8 cellular contexts compared by ENCODE assay signal in the genomic region with DNA sequence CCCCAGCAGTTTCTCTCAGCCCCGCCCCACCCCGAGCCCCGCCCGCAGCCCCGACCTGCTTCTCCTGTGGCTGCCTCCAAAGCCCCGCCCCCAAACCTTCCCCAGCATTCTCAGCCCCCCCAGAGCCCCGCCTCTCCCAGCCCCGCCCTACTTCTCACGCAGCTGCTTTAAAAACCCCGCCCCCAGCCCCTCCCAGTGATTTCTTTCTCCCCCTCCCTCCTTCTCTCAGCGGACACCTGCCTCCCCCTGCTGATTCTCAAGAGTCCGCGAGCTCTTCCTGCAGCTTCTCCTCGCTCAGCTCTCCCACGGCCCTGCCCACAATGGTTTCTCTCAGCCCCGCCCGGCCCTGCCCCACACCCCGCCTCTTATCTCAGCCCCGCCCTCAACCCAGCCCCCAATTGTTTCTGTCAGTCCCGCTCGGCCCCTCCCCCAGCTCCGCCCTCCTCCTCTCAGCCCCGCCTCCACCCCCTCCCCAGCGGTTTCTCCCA. TPM values are rescaled to one million over a fixed set of nuclear protein-coding genes. Genes with fewer than 3 reads are reported as not detected.
DNase-seq lines count a peak whose midpoint lies in the region; ATAC-seq and TF ChIP-seq lines count a peak whose summit lies in the region.

No MANE protein-coding gene starts in this region.

- H3K27me3 ChIP-seq in MG63: no peaks in the 10 kb centered on the region

- DNase-seq in COR-L47 (lab: John Stamatoyannopoulos, UW) (peak; percentile 86), MG63 (peak; percentile 85), SK-N-MC (ENCODE audit: low read depth, low spot score) (peak; percentile 10), glomerular visceral epithelial cell (ENCODE audit: extremely low spot score) (peak; percentile 92), omental fat pad (ENCODE audit: low spot score) (peak; percentile 70)
- DNase-seq in activated naive CD4-positive, alpha-beta T cell treated with anti-CD3 and anti-CD28 coated beads, Interleukin-2, amount 50 U/mL, for 16 hours: peak; percentile 87

- ATAC-seq in GM21825 (IDR thresholded peaks at IDR 0.05; ENCODE audit: unreplicated experiment): peak; percentile 30
- ATAC-seq in omental fat pad (ENCODE audit: low FRiP score): peak; percentile 62

- no peaks in the 10 kb centered on the region for H3K9me3 ChIP-seq in MG63
- no peaks in the 10 kb centered on the region for H3K9me3 ChIP-seq in SK-N-MC (ENCODE audit: low read depth, low read length)

- H3K36me3 ChIP-seq in MG63 (no peaks in the 10 kb centered on the region), SK-N-MC (ENCODE audit: insufficient read depth, low read length) (no peaks in the 10 kb centered on the region)

- TF ChIP-seq CTCF in omental fat pad (IDR thresholded peaks at IDR 0.05): no peak

- H3K4me3 ChIP-seq in MG63 (peak overlapping the region; percentile 76), SK-N-MC (peak overlapping the region; percentile 86)

- H3K9ac ChIP-seq in SK-N-MC (ENCODE audit: insufficient read length): peak overlapping the region; percentile 70

- H3K27ac ChIP-seq in SK-N-MC: peak overlapping the region; percentile 89
- H3K27ac ChIP-seq in temporal lobe (ENCODE audit: low read depth, low read length): peak overlapping the region; percentile 76

RNA-seq across cellular contexts. Expression of a gene that starts 0.6 kb away (rescaled TPM):
- total RNA-seq in MG63 (2014; rRNA removed; shearing (Covaris generic); ENCODE audit: low replicate concordance): 33.5 and 41.1 TPM in 2 replicates
- total RNA-seq in omental fat pad (10 to 100 TPM in 2 of 4 donors, 1 to 10 TPM in 2; 9.0 to 30.2 (median 10.3) TPM), temporal lobe (12.8 TPM)

RNA-seq across cellular contexts. Expression of a gene that starts 9.5 kb away (rescaled TPM):
- total RNA-seq in MG63 (2014; rRNA removed; shearing (Covaris generic); ENCODE audit: low replicate concordance): not detected in 2 replicates
- not detected for total RNA-seq in omental fat pad
- not detected for total RNA-seq in temporal lobe

RNA-seq across cellular contexts. Expression of a gene that starts 35.1 kb away (rescaled TPM):
- 3.6 and 11.6 TPM in 2 replicates for total RNA-seq in MG63 (2014; rRNA removed; shearing (Covaris generic); ENCODE audit: low replicate concordance)
- total RNA-seq in omental fat pad: 10 to 100 TPM; 39.0 to 67.5 (median 56.1) TPM
- 130 TPM for total RNA-seq in temporal lobe

RNA-seq across cellular contexts. Expression of a gene that starts 47.1 kb away (rescaled TPM):
- total RNA-seq in MG63 (2014; rRNA removed; shearing (Covaris generic); ENCODE audit: low replicate concordance): not detected in 2 replicates
- not detected for total RNA-seq in omental fat pad
- under 0.01 TPM for total RNA-seq in temporal lobe

RNA-seq across cellular contexts. Expression of a gene that starts 54.9 kb away (rescaled TPM):
- not detected in 2 replicates for total RNA-seq in MG63 (2014; rRNA removed; shearing (Covaris generic); ENCODE audit: low replicate concordance)
- total RNA-seq in omental fat pad (under 1 TPM in 1 of 4 donors, not detected in 3; 0.63 TPM), temporal lobe (not detected)

Comparison
In these comparisons a context has a peak if more than half of its experiments do, and no peak if none do; other contexts are left out.
1. Peak in every context shown above with its lines: DNase-seq, ATAC-seq, H3K4me3 ChIP-seq and H3K27ac ChIP-seq.
2. DNase-seq: peak in every context shown above with its lines; median percentile 92 in glomerular visceral epithelial cell; 87 in activated naive CD4-positive, alpha-beta T cell treated with anti-CD3 and anti-CD28 coated beads, Interleukin-2, amount 50 U/mL, for 16 hours; 86 in COR-L47; 85 in MG63; 70 in omental fat pad; 10 in SK-N-MC.